In genomic region chr18:43793910-43794309, GRCh38 we compare ENCODE assay signal across 24 cellular contexts.
"Had no signal": no experiment of that assay in that cellular context is flagged by ENCODE, and none has a peak within 500 bp of the region (broad histone marks: within the 10 kb centered on the region; RNA-seq: fewer than 3 reads in every experiment).

No MANE protein-coding gene starts in this region.

- H3K27me3 ChIP-seq: esophagus muscularis mucosa, foreskin keratinocyte, left lung, ovary, right lobe of liver, stomach, thyroid gland had no signal

- H3K36me3 Mint-ChIP-seq: natural killer cell; stimulated activated effector memory CD8-positive, alpha-beta T cell treated with anti-CD3 and anti-CD28 coated beads, Interleukin-12 subunit alpha, Interleukin-12 subunit beta, amount 100 ng/mL, for 72 hours had no signal

- H3K27ac ChIP-seq: coronary artery, esophagus muscularis mucosa, foreskin keratinocyte, left lung, lower lobe of right lung, ovary, psoas muscle, right lobe of liver, stomach, thyroid gland had no signal

- DNase-seq: dermis blood vessel endothelial cell; effector memory CD4-positive, alpha-beta T cell; glutamatergic neuron; kidney; left lung; lower lobe of right lung; natural killer cell; occipital lobe; ovary; posterior cingulate gyrus; psoas muscle; right lobe of liver; stimulated activated CD4-positive, alpha-beta T cell treated with anti-CD3 and anti-CD28 coated beads, Interleukin-12 subunit alpha, Interleukin-12 subunit beta, amount 100 ng/mL, for 4 hours; stimulated activated CD4-positive, alpha-beta T cell treated with anti-CD3 and anti-CD28 coated beads, Interleukin-1b, Interleukin-23, amount 100 ng/mL, for 48 hours; stimulated activated CD4-positive, alpha-beta T cell treated with anti-CD3 and anti-CD28 coated beads, Interleukin-4, amount 100 ng/mL, for 24 hours; stimulated activated naive CD4-positive, alpha-beta T cell treated with Interleukin-2 at 50 U/mL for 16 hours; stomach; thyroid gland; trophoblast cell had no signal

- H3K27ac Mint-ChIP-seq: natural killer cell; stimulated activated effector memory CD8-positive, alpha-beta T cell treated with anti-CD3 and anti-CD28 coated beads, Interleukin-12 subunit alpha, Interleukin-12 subunit beta, amount 100 ng/mL, for 72 hours had no signal

- H3K4me3 Mint-ChIP-seq: natural killer cell; stimulated activated effector memory CD8-positive, alpha-beta T cell treated with anti-CD3 and anti-CD28 coated beads, Interleukin-12 subunit alpha, Interleukin-12 subunit beta, amount 100 ng/mL, for 72 hours had no signal

- H3K4me3 ChIP-seq: coronary artery, esophagus muscularis mucosa, left lung, lower lobe of right lung, ovary, psoas muscle, right lobe of liver, smooth muscle cell, stomach, thyroid gland had no signal

- H3K4me1 Mint-ChIP-seq: natural killer cell; stimulated activated effector memory CD8-positive, alpha-beta T cell treated with anti-CD3 and anti-CD28 coated beads, Interleukin-12 subunit alpha, Interleukin-12 subunit beta, amount 100 ng/mL, for 72 hours had no signal

- ATAC-seq: foreskin keratinocyte; left lung; lower lobe of right lung; natural killer cell; psoas muscle; right lobe of liver; stimulated activated effector memory CD8-positive, alpha-beta T cell treated with anti-CD3 and anti-CD28 coated beads, Interleukin-12 subunit alpha, Interleukin-12 subunit beta, amount 100 ng/mL, for 72 hours had no signal

- H3K9me3 ChIP-seq: esophagus muscularis mucosa, left lung, lower lobe of right lung, ovary, psoas muscle, right lobe of liver, stomach, thyroid gland had no signal

- H3K36me3 ChIP-seq: esophagus muscularis mucosa, left lung, lower lobe of right lung, ovary, right lobe of liver, stomach, thyroid gland had no signal

- H3K4me1 ChIP-seq: esophagus muscularis mucosa, foreskin keratinocyte, left lung, lower lobe of right lung, psoas muscle, right lobe of liver, stomach, thyroid gland had no signal
